ENCODE assay signal across 1 cellular context in the genomic region with DNA sequence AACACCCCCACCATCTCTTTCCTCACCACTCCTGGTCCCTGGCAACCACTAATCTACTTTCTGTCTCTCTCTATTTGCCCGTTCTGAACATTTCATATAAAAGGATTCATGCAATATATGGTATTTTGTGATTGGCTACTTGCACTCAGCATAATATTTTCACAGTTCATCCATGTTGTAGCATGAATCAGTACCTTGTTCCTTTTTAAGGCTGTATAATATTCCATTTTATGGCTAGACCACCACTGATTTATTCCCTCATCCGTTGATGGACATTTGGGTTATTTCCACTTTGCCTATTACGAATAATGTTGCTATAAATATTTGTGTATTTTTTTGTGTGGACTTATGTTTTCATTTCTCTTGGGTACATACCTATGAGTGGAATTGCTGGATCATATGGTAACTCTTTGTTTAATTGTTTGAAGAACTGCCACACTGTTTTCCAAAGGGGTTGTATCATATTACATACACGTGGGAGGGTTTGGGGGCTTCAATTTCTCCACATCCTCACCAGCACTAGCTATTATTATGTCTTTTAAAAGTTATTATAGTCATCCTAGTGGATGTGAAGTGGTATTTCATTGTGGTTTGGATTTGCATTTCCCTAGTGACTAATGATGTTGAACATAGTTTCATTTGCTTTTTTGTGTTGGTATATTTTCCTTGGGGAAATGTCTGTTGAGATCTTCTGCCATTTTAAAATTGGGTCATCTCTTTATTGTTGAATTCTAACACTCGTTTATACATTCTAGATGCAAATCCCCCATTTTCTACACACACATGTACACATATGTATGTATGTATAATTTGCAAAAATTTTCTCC.
TF ChIP-seq lines count a peak whose summit lies in the region.

No MANE protein-coding gene starts in this region.

TF ChIP-seq in HepG2, 621 proteins besides CTCF, POLR2A, EP300 and RAD21:
- TF ChIP-seq KLF11 (CRISPR knock-in tag; IDR thresholded peaks at IDR 0.05) (no peak), ZNF232 (CRISPR knock-in tag; IDR thresholded peaks at IDR 0.05; ENCODE audit: borderline replicate concordance) (no peak), BCL6 (CRISPR knock-in tag; IDR thresholded peaks at IDR 0.05) (no peak), RFX5 (IDR thresholded peaks at IDR 0.05; ENCODE audit: low read depth, low read length) (peak; percentile 77)
- TF ChIP-seq, protein P1, sequence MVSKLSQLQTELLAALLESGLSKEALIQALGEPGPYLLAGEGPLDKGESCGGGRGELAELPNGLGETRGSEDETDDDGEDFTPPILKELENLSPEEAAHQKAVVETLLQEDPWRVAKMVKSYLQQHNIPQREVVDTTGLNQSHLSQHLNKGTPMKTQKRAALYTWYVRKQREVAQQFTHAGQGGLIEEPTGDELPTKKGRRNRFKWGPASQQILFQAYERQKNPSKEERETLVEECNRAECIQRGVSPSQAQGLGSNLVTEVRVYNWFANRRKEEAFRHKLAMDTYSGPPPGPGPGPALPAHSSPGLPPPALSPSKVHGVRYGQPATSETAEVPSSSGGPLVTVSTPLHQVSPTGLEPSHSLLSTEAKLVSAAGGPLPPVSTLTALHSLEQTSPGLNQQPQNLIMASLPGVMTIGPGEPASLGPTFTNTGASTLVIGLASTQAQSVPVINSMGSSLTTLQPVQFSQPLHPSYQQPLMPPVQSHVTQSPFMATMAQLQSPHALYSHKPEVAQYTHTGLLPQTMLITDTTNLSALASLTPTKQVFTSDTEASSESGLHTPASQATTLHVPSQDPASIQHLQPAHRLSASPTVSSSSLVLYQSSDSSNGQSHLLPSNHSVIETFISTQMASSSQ (IDR thresholded peaks at IDR 0.05; ENCODE audit: low read depth): no peak
- TF ChIP-seq, protein P1 (CRISPR knock-in tag; IDR thresholded peaks at IDR 0.05; ENCODE audit: borderline replicate concordance): no peak
- TF ChIP-seq, protein P2, sequence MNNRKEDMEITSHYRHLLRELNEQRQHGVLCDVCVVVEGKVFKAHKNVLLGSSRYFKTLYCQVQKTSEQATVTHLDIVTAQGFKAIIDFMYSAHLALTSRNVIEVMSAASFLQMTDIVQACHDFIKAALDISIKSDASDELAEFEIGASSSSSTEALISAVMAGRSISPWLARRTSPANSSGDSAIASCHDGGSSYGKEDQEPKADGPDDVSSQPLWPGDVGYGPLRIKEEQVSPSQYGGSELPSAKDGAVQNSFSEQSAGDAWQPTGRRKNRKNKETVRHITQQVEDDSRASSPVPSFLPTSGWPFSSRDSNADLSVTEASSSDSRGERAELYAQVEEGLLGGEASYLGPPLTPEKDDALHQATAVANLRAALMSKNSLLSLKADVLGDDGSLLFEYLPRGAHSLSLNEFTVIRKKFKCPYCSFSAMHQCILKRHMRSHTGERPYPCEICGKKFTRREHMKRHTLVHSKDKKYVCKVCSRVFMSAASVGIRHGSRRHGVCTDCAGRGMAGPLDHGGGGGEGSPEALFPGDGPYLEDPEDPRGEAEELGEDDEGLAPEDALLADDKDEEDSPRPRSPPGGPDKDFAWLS (CRISPR knock-in tag; IDR thresholded peaks at IDR 0.05; ENCODE audit: borderline replicate concordance): no peak
